In the genomic region with DNA sequence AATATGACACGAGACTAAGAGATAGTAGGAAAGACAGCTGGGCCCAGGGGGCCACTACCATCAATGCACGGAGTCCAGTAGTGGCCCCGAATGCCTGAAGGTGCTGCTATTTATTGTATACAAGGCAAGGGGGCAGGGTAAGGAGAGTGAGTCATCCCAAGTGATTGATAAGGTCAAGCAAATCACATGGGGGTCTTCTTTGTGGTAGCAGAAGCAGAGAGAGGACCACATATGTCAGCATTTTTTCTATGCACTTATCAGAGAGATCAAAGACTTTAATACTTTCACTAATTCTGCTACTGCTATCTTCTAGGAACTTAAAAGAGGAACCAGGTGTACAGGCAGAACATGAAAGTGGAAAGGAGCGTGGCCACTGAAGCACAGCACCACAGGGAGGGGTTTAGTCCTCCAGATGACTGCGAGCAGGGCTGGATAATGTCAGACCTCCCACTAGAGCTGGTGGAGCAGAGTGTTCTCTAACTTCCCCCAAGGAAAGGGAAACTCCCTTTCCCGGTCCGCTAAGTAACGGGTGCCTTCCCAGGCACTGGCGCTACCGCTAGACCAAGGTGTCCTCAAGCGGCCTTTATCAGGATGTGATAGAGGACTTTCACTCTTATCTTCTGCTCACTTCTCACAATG, we compare ENCODE assay signal across 1 cellular context.
TF ChIP-seq lines count a peak whose summit lies in the region.

No MANE protein-coding gene starts in this region.

TF ChIP-seq in H1, 55 proteins besides CTCF, POLR2A, EP300 and RAD21 (continued from another document):
- TF ChIP-seq USF2 (IDR thresholded peaks at IDR 0.05; ENCODE audit: low read length) (no peak), CREB1 (IDR thresholded peaks at IDR 0.05) (no peak), PHF8 (conservative IDR thresholded peaks at IDR 0.05; ENCODE audit: low read depth, low read length) (no peak), TCF12 (IDR thresholded peaks at IDR 0.05; ENCODE audit: low read depth, low read length) (no peak), POLR2AphosphoS5 (IDR thresholded peaks at IDR 0.05; ENCODE audit: low read depth, low read length) (no peak), GTF2F1 (IDR thresholded peaks at IDR 0.05; ENCODE audit: borderline replicate concordance, low read depth, low read length) (no peak), RFX5 (IDR thresholded peaks at IDR 0.05; ENCODE audit: borderline replicate concordance, low read depth, low read length) (no peak), SIX5 (IDR thresholded peaks at IDR 0.05; ENCODE audit: low read depth, low read length) (no peak), POU5F1 (IDR thresholded peaks at IDR 0.05; ENCODE audit: low read depth, low read length) (no peak), CTBP2 (IDR thresholded peaks at IDR 0.05; ENCODE audit: borderline replicate concordance, insufficient read depth, insufficient read length, low read length) (no peak), EZH2 (IDR thresholded peaks at IDR 0.05; ENCODE audit: low read depth, low read length, severe bottlenecking) (no peak)
- TF ChIP-seq, protein P1, sequence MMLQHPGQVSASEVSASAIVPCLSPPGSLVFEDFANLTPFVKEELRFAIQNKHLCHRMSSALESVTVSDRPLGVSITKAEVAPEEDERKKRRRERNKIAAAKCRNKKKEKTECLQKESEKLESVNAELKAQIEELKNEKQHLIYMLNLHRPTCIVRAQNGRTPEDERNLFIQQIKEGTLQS (IDR thresholded peaks at IDR 0.05; ENCODE audit: insufficient read depth, low read depth, low read length): no peak
